18 cellular contexts compared by ENCODE assay signal in genomic region chr4:127012549-127012948, GRCh38.
DNase-seq lines count a peak whose midpoint lies in the region; ATAC-seq, FAIRE-seq and TF ChIP-seq lines count a peak whose summit lies in the region.
"Had no signal": no experiment of that assay in that cellular context is flagged by ENCODE, and none has a peak within 500 bp of the region (broad histone marks: within the 10 kb centered on the region; RNA-seq: fewer than 3 reads in every experiment).

No MANE protein-coding gene starts in this region.

- TF ChIP-seq CTCF in AG10803 (conservative IDR thresholded peaks at IDR 0.05; ENCODE audit: low read length) (no peak), keratinocyte (optimal IDR thresholded peaks at IDR 0.05 in 1 of 3, IDR thresholded peaks at IDR 0.05 in 1 of 3, conservative IDR thresholded peaks at IDR 0.05 in 1 of 3; ENCODE audit: extremely low read depth in 1 of 3, insufficient read depth in 2 of 3, low read length in 3 of 3) (no peak)

- no peak overlapping the region for H3K4me2 ChIP-seq in keratinocyte (ENCODE audit: control insufficient read depth, extremely low read depth, insufficient read depth, low read depth, low read length)

- no peak overlapping the region for H2AFZ ChIP-seq in keratinocyte (ENCODE audit: control insufficient read depth, low read length)

- no peaks in the 10 kb centered on the region for H3K4me1 ChIP-seq in keratinocyte (ENCODE audit: control insufficient read depth, extremely low read depth, insufficient read depth, low read length)
- H3K4me1 ChIP-seq: right lobe of liver, thyroid gland had no signal

- no peaks in the 10 kb centered on the region for H3K36me3 ChIP-seq in keratinocyte (ENCODE audit: control insufficient read depth in 2 of 2, extremely low read depth in 1 of 2, insufficient read depth in 2 of 2, low read length in 2 of 2)
- H3K36me3 ChIP-seq: brain microvascular endothelial cell, gastroesophageal sphincter, right lobe of liver, thyroid gland had no signal

- no peaks in the 10 kb centered on the region for H3K9me3 ChIP-seq in keratinocyte (ENCODE audit: control insufficient read depth, low read depth, low read length)
- H3K9me3 ChIP-seq: gastroesophageal sphincter, right lobe of liver, thyroid gland had no signal

- H3K27me3 ChIP-seq in keratinocyte (ENCODE audit: control insufficient read depth, extremely low read depth, insufficient read depth, low read length), result no peaks in the 10 kb centered on the region
- H3K27me3 ChIP-seq: brain microvascular endothelial cell, gastroesophageal sphincter, right lobe of liver, thyroid gland had no signal

- dilution Hi-C loops in keratinocyte (cut with MboI; ENCODE audit: extremely low pct_ligation_motif_present, low sequenced_read_pairs), result no loop called here

- no peak overlapping the region for H3K4me3 ChIP-seq in AG10803 (ENCODE audit: low read length)
- H3K4me3 ChIP-seq in keratinocyte (ENCODE audit: control insufficient read depth in 2 of 3, extremely low read depth in 1 of 3, insufficient read depth in 2 of 3, low read depth in 1 of 3, low read length in 3 of 3), result no peak overlapping the region
- H3K4me3 ChIP-seq: gastroesophageal sphincter, right lobe of liver, thyroid gland had no signal

- peak; percentile 53 for FAIRE-seq in keratinocyte (lab: Jason Lieb, UNC)
- FAIRE-seq: D721Med, HepG2 had no signal

- no peaks in the 10 kb centered on the region for H3K79me2 ChIP-seq in keratinocyte (ENCODE audit: control insufficient read depth, insufficient read depth, low read length)

- no peak overlapping the region for H3K9ac ChIP-seq in keratinocyte (ENCODE audit: control insufficient read depth, extremely low read depth, insufficient read depth, low read length)

- H4K20me1 ChIP-seq in keratinocyte (ENCODE audit: control insufficient read depth, extremely low read depth, insufficient read depth, low read length), result no peaks in the 10 kb centered on the region

- ATAC-seq in HG02938 (IDR thresholded peaks at IDR 0.05; ENCODE audit: unreplicated experiment), result no peak
- ATAC-seq: gastroesophageal sphincter, HepG2, right lobe of liver had no signal

- no peak overlapping the region for H3K27ac ChIP-seq in keratinocyte (ENCODE audit: control insufficient read depth, insufficient read depth, low read length)
- H3K27ac ChIP-seq: brain microvascular endothelial cell, gastroesophageal sphincter, right lobe of liver, thyroid gland had no signal

- H3K9me1 ChIP-seq in keratinocyte (ENCODE audit: control insufficient read depth, extremely low read depth, insufficient read depth, low read length), result no peaks in the 10 kb centered on the region

- DNase-seq in AG10803 (ENCODE audit: low read depth), result peak; percentile 79
- peak; percentile 37 for DNase-seq in HS-5 (ENCODE audit: low read depth)
- peak; percentile 90 for DNase-seq in astrocyte of the hippocampus (ENCODE audit: low read depth, low spot score)
- no peak for DNase-seq in keratinocyte (ENCODE audit: low read depth, low spot score)
- DNase-seq in stimulated activated naive CD4-positive, alpha-beta T cell treated with Interleukin-2 at 50 U/mL for 16 hours (lab: John Stamatoyannopoulos, UW), result no peak
- DNase-seq in DMS79 treated with DMSO at 0.1 percent for 48 hours (lab: John Stamatoyannopoulos, UW), result no peak
- DNase-seq in activated CD4-positive, alpha-beta T cell treated with anti-CD3 and anti-CD28 coated beads for 4 hours, result no peak
- DNase-seq: AML-193; brain microvascular endothelial cell; effector CD4-positive, alpha-beta T cell; right lobe of liver; stimulated activated CD4-positive, alpha-beta T cell treated with anti-CD3 and anti-CD28 coated beads, Interleukin-2, amount 100 ng/mL, for 48 hours; SW 1271; thyroid gland had no signal

Comparison
In these comparisons a context has a peak if more than half of its experiments do, and no peak if none do; other contexts are left out.
1. DNase-seq: peak in AG10803 (single experiment), HS-5 (single experiment) and astrocyte of the hippocampus (single experiment); none in keratinocyte (single experiment), stimulated activated naive CD4-positive, alpha-beta T cell treated with Interleukin-2 at 50 U/mL for 16 hours (single experiment), DMS79 treated with DMSO at 0.1 percent for 48 hours (single experiment) and activated CD4-positive, alpha-beta T cell treated with anti-CD3 and anti-CD28 coated beads for 4 hours (0 of 2).